In genomic region chr6:41671376-41671775, GRCh38 we compare ENCODE assay signal across 23 cellular contexts. TPM values are rescaled to one million over a fixed set of nuclear protein-coding genes. Genes with fewer than 3 reads are reported as not detected.
"Had no signal": no experiment of that assay in that cellular context is flagged by ENCODE, and none has a peak within 500 bp of the region (broad histone marks: within the 10 kb centered on the region; RNA-seq: fewer than 3 reads in every experiment).

No MANE protein-coding gene starts in this region.

- H3K36me3 Mint-ChIP-seq: naive B cell; stimulated activated memory B cell treated with anti-CD40 and anti-IgM and Interleukin-4, amounts not matched to agents 10 μg/mL and 1 μg/mL and 100 μg/mL, for 72 hours had no signal

- H3K36me3 ChIP-seq: esophagus muscularis mucosa, gastrocnemius medialis, heart right ventricle, spleen, tibial artery, upper lobe of left lung, uterus had no signal

- H3K4me3 ChIP-seq: esophagus muscularis mucosa, gastrocnemius medialis, heart right ventricle, psoas muscle, spleen, tibial artery, upper lobe of left lung, uterus had no signal

- DNase-seq: effector memory CD8-positive, alpha-beta T cell; gastrocnemius medialis; heart right ventricle; hypothalamus; naive B cell; nephron progenitor cell; retina; stimulated activated CD4-positive, alpha-beta T cell treated with anti-CD3 and anti-CD28 coated beads, Interleukin-15, amount 100 ng/mL, for 24 hours; stimulated activated CD4-positive, alpha-beta T cell treated with anti-CD3 and anti-CD28 coated beads, Interleukin-1b, Interleukin-23, amount 100 ng/mL, for 48 hours; stimulated activated CD4-positive, alpha-beta T cell treated with anti-CD3 and anti-CD28 coated beads, Interleukin-4, amount 100 ng/mL, for 24 hours; tibial artery; upper lobe of left lung; uterus had no signal

- H3K27ac Mint-ChIP-seq: dendritic cell treated with granulocyte-macrophage colony-stimulating factor and Interleukin-4, amounts not matched to agents 40 ng/mL and 50 ng/mL, for 4 days; effector memory CD8-positive, alpha-beta T cell; nephron progenitor cell; stimulated activated memory B cell treated with anti-CD40 and anti-IgM and Interleukin-4, amounts not matched to agents 10 μg/mL and 1 μg/mL and 100 μg/mL, for 72 hours; stimulated activated naive CD8-positive, alpha-beta T cell treated with anti-CD3 and anti-CD28 coated beads, Interleukin-15, Interleukin-2, amounts not matched to agents 100 ng/mL and 50 ng/mL, for 24 hours had no signal

- H3K27me3 ChIP-seq: gastrocnemius medialis, upper lobe of left lung, uterus had no signal

- H3K4me3 Mint-ChIP-seq: dendritic cell treated with granulocyte-macrophage colony-stimulating factor and Interleukin-4, amounts not matched to agents 40 ng/mL and 50 ng/mL, for 4 days; effector memory CD8-positive, alpha-beta T cell; nephron progenitor cell; stimulated activated memory B cell treated with anti-CD40 and anti-IgM and Interleukin-4, amounts not matched to agents 10 μg/mL and 1 μg/mL and 100 μg/mL, for 72 hours; stimulated activated naive CD8-positive, alpha-beta T cell treated with anti-CD3 and anti-CD28 coated beads, Interleukin-15, Interleukin-2, amounts not matched to agents 100 ng/mL and 50 ng/mL, for 24 hours had no signal

- ATAC-seq: effector memory CD8-positive, alpha-beta T cell; gastrocnemius medialis; heart right ventricle; left lobe of liver; psoas muscle; sciatic nerve; stimulated activated memory B cell treated with anti-CD40 and anti-IgM and Interleukin-4, amounts not matched to agents 10 μg/mL and 1 μg/mL and 100 μg/mL, for 72 hours had no signal

- H3K27ac ChIP-seq: epithelial cell of prostate, esophagus muscularis mucosa, gastrocnemius medialis, heart right ventricle, psoas muscle, spleen, tibial artery, upper lobe of left lung, uterus had no signal

- H3K4me1 ChIP-seq: esophagus muscularis mucosa, gastrocnemius medialis, heart right ventricle, psoas muscle, spleen, tibial artery, uterus had no signal

- H3K9me3 Mint-ChIP-seq: dendritic cell treated with granulocyte-macrophage colony-stimulating factor and Interleukin-4, amounts not matched to agents 40 ng/mL and 50 ng/mL, for 4 days; effector memory CD8-positive, alpha-beta T cell; stimulated activated memory B cell treated with anti-CD40 and anti-IgM and Interleukin-4, amounts not matched to agents 10 μg/mL and 1 μg/mL and 100 μg/mL, for 72 hours; stimulated activated naive CD8-positive, alpha-beta T cell treated with anti-CD3 and anti-CD28 coated beads, Interleukin-15, Interleukin-2, amounts not matched to agents 100 ng/mL and 50 ng/mL, for 24 hours had no signal

- H3K9me3 ChIP-seq: gastrocnemius medialis, psoas muscle, tibial artery, uterus had no signal

- H3K4me1 Mint-ChIP-seq: stimulated activated memory B cell treated with anti-CD40 and anti-IgM and Interleukin-4, amounts not matched to agents 10 μg/mL and 1 μg/mL and 100 μg/mL, for 72 hours had no signal

RNA-seq across cellular contexts. Expression of gene MDFI, which starts 33.1 kb away (rescaled TPM):
- total RNA-seq: fibroblast of villous mesenchyme, left lobe of liver had no signal
